In the genomic region with DNA sequence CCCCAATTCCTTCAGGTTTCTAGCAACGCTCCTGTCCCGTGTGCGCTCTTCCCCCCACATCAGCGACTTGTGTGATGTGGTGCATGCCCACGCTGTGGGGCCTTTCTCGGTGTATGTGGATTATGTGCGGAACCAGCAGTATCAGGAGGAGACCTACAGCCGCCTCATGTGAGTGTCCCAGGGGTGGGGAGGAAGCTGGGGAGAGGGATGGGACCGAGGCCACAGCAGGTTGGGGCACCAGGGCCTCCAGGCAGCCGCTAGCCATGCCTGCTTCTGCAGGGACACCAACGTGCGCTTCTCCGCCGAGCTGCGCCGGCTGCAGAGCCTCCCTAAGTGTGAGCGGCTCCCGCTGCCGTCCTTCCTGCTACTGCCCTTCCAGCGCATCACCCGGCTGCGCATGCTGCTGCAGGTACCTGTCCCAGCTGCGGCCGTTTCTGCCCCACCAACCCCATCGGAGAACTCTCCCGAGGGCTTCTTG, we compare ENCODE assay signal across 1 cellular context.
TF ChIP-seq lines count a peak whose summit lies in the region.

No MANE protein-coding gene starts in this region.

TF ChIP-seq in GM23338, 12 proteins besides CTCF, POLR2A, EP300 and RAD21 (continued from another document):
- no peak for TF ChIP-seq REST (IDR thresholded peaks at IDR 0.05; ENCODE audit: unreplicated experiment)
TF ChIP-seq in GM23338: peak in this region for 0.
